8 cellular contexts compared by ENCODE assay signal in the genomic region with DNA sequence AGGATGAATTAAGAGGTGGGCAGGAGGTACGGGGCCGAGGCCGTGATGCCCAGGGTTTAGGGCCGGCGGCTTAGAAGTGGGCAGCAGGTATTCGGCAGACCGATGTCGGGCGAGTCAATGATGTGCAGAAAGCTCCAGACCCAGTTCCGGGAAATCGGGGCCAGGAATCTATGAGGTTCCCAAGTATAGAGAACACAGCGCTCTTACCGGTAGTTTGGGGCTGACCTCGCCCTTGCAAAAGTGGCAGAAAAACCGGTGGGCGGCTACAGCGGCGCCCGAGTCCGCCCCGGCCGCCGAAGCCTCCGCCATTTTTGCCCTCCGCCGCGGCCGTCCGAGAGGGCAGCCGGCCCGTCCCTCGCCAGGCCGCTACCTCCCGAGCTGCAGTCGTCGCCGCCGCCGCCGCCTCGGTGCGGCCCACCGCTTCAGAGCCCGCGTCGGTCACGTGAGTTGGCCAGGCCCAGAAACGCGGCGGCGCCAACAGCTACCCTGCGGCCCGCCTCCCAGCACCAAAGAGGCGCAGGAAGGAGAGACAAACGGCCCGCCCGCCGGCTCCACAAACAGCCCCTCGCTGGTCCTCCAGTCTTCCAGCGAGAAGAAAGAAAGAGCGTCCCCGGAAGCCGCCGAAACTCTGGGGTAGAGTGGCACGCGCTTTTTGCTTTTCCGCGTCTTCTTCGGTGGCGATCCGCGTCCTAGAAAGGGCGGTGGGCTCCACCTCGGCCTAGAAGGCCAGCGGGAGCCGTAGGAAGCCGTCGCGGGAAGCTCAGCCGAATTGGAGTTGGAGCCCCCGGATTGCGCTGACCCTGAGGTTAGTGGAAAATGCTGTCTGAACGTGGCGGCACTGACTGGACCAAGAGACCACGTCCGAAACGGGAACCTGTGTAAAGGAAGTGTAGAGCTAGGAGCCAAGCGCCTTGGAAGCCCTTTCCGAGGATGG. TPM values are rescaled to one million over a fixed set of nuclear protein-coding genes. Genes with fewer than 3 reads are reported as not detected.
DNase-seq lines count a peak whose midpoint lies in the region; ATAC-seq, FAIRE-seq and TF ChIP-seq lines count a peak whose summit lies in the region.

A gene with protein sequence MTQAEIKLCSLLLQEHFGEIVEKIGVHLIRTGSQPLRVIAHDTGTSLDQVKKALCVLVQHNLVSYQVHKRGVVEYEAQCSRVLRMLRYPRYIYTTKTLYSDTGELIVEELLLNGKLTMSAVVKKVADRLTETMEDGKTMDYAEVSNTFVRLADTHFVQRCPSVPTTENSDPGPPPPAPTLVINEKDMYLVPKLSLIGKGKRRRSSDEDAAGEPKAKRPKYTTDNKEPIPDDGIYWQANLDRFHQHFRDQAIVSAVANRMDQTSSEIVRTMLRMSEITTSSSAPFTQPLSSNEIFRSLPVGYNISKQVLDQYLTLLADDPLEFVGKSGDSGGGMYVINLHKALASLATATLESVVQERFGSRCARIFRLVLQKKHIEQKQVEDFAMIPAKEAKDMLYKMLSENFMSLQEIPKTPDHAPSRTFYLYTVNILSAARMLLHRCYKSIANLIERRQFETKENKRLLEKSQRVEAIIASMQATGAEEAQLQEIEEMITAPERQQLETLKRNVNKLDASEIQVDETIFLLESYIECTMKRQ (plus strand): TSS at position 636 of the 934 bp plus-strand sequence. CDS start 1,577 bp downstream, outside the sequence.
A gene (minus strand): TSS at position 531 of the 934 bp plus-strand sequence. CDS start 222 bp downstream, at position 309.

- H3K4me3 Mint-ChIP-seq in type B pancreatic cell: peak within 1 kb of the TSS; percentile 97

- intact Hi-C loops in heart left ventricle (cut with DNase I) (loop anchor here in 1 of 10 donors (10.0 kb wide), 1 partner anchor 69 kb away; no protein-coding TSS in a partner anchor), posterior cingulate gyrus (cut with DNase I) (no loop called here)

- peaks cover 25% of the 10 kb centered on the region for H3K36me3 Mint-ChIP-seq in type B pancreatic cell

- H3K4me1 ChIP-seq in heart left ventricle: peaks cover 0 to 18% (median 13%) of the 10 kb centered on the region in 12 donors

- no peaks in the 10 kb centered on the region for H3K27me3 Mint-ChIP-seq in type B pancreatic cell

- WGBS in adipose tissue, 3 donors: 0 to 1% (median 1%) methylated on average over 71 to 89 of the region's 89 CpGs
- 0 to 1% (median 1%) methylated on average over 75 to 89 of the region's 89 CpGs for WGBS in heart left ventricle, 4 donors

- FAIRE-seq in GM12891 (lab: Jason Lieb, UNC): peak; percentile 56

- H3K27ac ChIP-seq in adipose tissue (ENCODE audit: low read depth, low read length) (peak within 1 kb of the TSS; percentile 1), heart left ventricle (peak within 1 kb of the TSS; percentile 86 to 97 (median 93))

- ATAC-seq in HG02852 (IDR thresholded peaks at IDR 0.05; ENCODE audit: unreplicated experiment): peak; percentile 82
- ATAC-seq in heart left ventricle: peak; percentile 87 to 97 (median 96)

- H3K27me3 ChIP-seq in heart left ventricle: no peaks in the 10 kb centered on the region

- H3K4me1 Mint-ChIP-seq in type B pancreatic cell (ENCODE audit: unreplicated experiment): peaks cover 6% of the 10 kb centered on the region

- no peaks in the 10 kb centered on the region for H3K9me3 ChIP-seq in heart left ventricle

- peak within 1 kb of the TSS; percentile 64 to 97 (median 76) for H3K4me3 ChIP-seq in heart left ventricle

- H3K9me3 Mint-ChIP-seq in type B pancreatic cell: no peaks in the 10 kb centered on the region

- peak; percentile 81; the same call in 1 of the 2 replicates for TF ChIP-seq POLR2A in GM12891 (IDR thresholded peaks at IDR 0.05; ENCODE audit: low read depth, low read length)
- TF ChIP-seq POLR2A in heart left ventricle (IDR thresholded peaks at IDR 0.05): peak; percentile 61 to 89

- H3K27ac Mint-ChIP-seq in type B pancreatic cell: peak within 1 kb of the TSS; percentile 98

- peaks cover 0 to 35% (median 31%) of the 10 kb centered on the region in 9 donors for H3K36me3 ChIP-seq in heart left ventricle

- TF ChIP-seq CTCF in heart left ventricle (IDR thresholded peaks at IDR 0.05): no peak
- TF ChIP-seq CTCF in type B pancreatic cell (conservative IDR thresholded peaks at IDR 0.05): no peak

- DNase-seq in GM12891 (ENCODE audit: insufficient read length, low spot score) (peak; percentile 79), NCI-H146 (lab: John Stamatoyannopoulos, UW) (peak; percentile 94), T-helper 1 cell (peak; percentile 69 to 91 (median 80)), heart left ventricle (peak; percentile 93 to 96 (median 95)), posterior cingulate gyrus (peak; percentile 83 to 98 (median 92)), type B pancreatic cell (ENCODE audit: extremely low spot score, unreplicated experiment) (peak; percentile 89)

TF ChIP-seq in GM12891, 5 proteins besides CTCF, POLR2A, EP300 and RAD21:
- TF ChIP-seq SPI1 (IDR thresholded peaks at IDR 0.05; ENCODE audit: low read depth, low read length) (no peak), POU2F2 (IDR thresholded peaks at IDR 0.05; ENCODE audit: low read depth, low read length) (no peak), TAF1 (IDR thresholded peaks at IDR 0.05; ENCODE audit: low read depth, low read length) (peak; percentile 92), PAX5 (IDR thresholded peaks at IDR 0.05; ENCODE audit: insufficient read depth, low read length, severe bottlenecking) (no peak), POLR2AphosphoS5 (IDR thresholded peaks at IDR 0.05; ENCODE audit: low read depth, low read length) (peak; percentile 70; the same call in 1 of the 2 replicates)
TF ChIP-seq in GM12891: peak in this region for 2.

RNA-seq across cellular contexts. Expression of the first gene that starts in this region (rescaled TPM):
- 20.7 TPM for polyA plus RNA-seq in GM12891 (2012; ENCODE audit: low read depth, missing spikeins)
- polyA plus RNA-seq in adipose tissue: 10 to 100 TPM; 14.9 to 17.8 (median 16.1) TPM
- 10 to 100 TPM; 12.5 to 22.4 (median 15.1) TPM for total RNA-seq in heart left ventricle
- polyA plus RNA-seq in heart left ventricle: 10 to 100 TPM in 1 of 2 donors, 1 to 10 TPM in 1; 5.9 to 14.8 TPM
- total RNA-seq in type B pancreatic cell (ENCODE audit: low replicate concordance): 27.6 and 28.3 TPM in 2 replicates

RNA-seq across cellular contexts. Expression of the second gene that starts in this region (rescaled TPM):
- polyA plus RNA-seq in GM12891 (2012; ENCODE audit: low read depth, missing spikeins): 4.9 TPM
- polyA plus RNA-seq in adipose tissue: 1 to 10 TPM; 3.4 to 8.3 (median 4.9) TPM
- 10 to 100 TPM; 41.4 to 76.5 (median 52.0) TPM for total RNA-seq in heart left ventricle
- 10 to 100 TPM; 20.5 to 29.4 TPM for polyA plus RNA-seq in heart left ventricle
- total RNA-seq in type B pancreatic cell (ENCODE audit: low replicate concordance): 9.2 and 10.6 TPM in 2 replicates

Comparison
In these comparisons a context has a peak if more than half of its experiments do, and no peak if none do; other contexts are left out.
1. Peak in every context shown above with its lines: DNase-seq, ATAC-seq, H3K4me3 ChIP-seq and H3K27ac ChIP-seq.